In the genomic region with DNA sequence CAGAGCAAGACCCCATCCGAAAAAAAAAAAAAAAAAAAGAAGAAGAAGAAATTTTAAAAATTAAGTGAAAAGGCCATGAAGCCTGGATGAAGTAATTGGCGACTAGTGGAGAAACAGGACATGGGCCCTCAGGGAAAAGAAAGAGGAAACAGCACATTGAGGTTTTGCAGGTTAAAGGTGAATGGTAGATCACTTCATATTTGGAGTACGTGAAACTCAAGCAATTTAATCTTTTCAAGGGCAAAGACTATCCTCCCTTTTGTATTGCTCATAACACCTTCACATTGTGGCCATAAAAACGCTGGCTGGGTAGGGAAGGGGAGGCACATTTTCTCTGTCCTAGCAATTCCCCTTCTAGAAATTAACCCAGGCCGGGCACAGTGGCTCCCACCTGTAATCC, we compare ENCODE assay signal across 2 cellular contexts.
A peak's percentile ranks its signal among the peaks of the same experiment; 100 is the strongest.
TF ChIP-seq lines count a peak whose summit lies in the region.

No MANE protein-coding gene starts in this region.

TF ChIP-seq in GM12891, 5 proteins besides CTCF, POLR2A, EP300 and RAD21:
- TF ChIP-seq SPI1 (IDR thresholded peaks at IDR 0.05; ENCODE audit: low read depth, low read length): peak; percentile 9; the same call in 1 of the 2 replicates
- TF ChIP-seq POLR2AphosphoS5 (IDR thresholded peaks at IDR 0.05; ENCODE audit: low read depth, low read length): no peak
TF ChIP-seq in GM12891: peak in this region for 1.

TF ChIP-seq in HepG2, 621 proteins besides CTCF, POLR2A, EP300 and RAD21:
- TF ChIP-seq ZSCAN12 (CRISPR knock-in tag; IDR thresholded peaks at IDR 0.05) (no peak), MAFK (conservative IDR thresholded peaks at IDR 0.05 in 1 of 2, IDR thresholded peaks at IDR 0.05 in 1 of 2; ENCODE audit: low read length in 2 of 2) (no peak), ZNF546 (CRISPR knock-in tag; conservative IDR thresholded peaks at IDR 0.05) (no peak), MIER3 (CRISPR knock-in tag; IDR thresholded peaks at IDR 0.05; ENCODE audit: borderline replicate concordance) (no peak), RCOR2 (CRISPR knock-in tag; IDR thresholded peaks at IDR 0.05) (no peak), ARHGAP35 (CRISPR knock-in tag; IDR thresholded peaks at IDR 0.05; ENCODE audit: borderline replicate concordance) (no peak), HNF4A (CRISPR knock-in tag; IDR thresholded peaks at IDR 0.05) (no peak)
- TF ChIP-seq, protein P1, sequence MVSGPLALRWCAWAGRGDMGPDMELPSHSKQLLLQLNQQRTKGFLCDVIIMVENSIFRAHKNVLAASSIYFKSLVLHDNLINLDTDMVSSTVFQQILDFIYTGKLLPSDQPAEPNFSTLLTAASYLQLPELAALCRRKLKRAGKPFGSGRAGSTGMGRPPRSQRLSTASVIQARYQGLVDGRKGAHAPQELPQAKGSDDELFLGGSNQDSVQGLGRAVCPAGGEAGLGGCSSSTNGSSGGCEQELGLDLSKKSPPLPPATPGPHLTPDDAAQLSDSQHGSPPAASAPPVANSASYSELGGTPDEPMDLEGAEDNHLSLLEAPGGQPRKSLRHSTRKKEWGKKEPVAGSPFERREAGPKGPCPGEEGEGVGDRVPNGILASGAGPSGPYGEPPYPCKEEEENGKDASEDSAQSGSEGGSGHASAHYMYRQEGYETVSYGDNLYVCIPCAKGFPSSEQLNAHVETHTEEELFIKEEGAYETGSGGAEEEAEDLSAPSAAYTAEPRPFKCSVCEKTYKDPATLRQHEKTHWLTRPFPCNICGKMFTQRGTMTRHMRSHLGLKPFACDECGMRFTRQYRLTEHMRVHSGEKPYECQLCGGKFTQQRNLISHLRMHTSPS (CRISPR knock-in tag; IDR thresholded peaks at IDR 0.05; ENCODE audit: low read depth): no peak
- TF ChIP-seq, protein P2, sequence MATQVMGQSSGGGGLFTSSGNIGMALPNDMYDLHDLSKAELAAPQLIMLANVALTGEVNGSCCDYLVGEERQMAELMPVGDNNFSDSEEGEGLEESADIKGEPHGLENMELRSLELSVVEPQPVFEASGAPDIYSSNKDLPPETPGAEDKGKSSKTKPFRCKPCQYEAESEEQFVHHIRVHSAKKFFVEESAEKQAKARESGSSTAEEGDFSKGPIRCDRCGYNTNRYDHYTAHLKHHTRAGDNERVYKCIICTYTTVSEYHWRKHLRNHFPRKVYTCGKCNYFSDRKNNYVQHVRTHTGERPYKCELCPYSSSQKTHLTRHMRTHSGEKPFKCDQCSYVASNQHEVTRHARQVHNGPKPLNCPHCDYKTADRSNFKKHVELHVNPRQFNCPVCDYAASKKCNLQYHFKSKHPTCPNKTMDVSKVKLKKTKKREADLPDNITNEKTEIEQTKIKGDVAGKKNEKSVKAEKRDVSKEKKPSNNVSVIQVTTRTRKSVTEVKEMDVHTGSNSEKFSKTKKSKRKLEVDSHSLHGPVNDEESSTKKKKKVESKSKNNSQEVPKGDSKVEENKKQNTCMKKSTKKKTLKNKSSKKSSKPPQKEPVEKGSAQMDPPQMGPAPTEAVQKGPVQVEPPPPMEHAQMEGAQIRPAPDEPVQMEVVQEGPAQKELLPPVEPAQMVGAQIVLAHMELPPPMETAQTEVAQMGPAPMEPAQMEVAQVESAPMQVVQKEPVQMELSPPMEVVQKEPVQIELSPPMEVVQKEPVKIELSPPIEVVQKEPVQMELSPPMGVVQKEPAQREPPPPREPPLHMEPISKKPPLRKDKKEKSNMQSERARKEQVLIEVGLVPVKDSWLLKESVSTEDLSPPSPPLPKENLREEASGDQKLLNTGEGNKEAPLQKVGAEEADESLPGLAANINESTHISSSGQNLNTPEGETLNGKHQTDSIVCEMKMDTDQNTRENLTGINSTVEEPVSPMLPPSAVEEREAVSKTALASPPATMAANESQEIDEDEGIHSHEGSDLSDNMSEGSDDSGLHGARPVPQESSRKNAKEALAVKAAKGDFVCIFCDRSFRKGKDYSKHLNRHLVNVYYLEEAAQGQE (IDR thresholded peaks at IDR 0.05; ENCODE audit: borderline replicate concordance in 1 of 2, low read depth in 1 of 2, low read length in 2 of 2): no peak
- TF ChIP-seq, protein P3, sequence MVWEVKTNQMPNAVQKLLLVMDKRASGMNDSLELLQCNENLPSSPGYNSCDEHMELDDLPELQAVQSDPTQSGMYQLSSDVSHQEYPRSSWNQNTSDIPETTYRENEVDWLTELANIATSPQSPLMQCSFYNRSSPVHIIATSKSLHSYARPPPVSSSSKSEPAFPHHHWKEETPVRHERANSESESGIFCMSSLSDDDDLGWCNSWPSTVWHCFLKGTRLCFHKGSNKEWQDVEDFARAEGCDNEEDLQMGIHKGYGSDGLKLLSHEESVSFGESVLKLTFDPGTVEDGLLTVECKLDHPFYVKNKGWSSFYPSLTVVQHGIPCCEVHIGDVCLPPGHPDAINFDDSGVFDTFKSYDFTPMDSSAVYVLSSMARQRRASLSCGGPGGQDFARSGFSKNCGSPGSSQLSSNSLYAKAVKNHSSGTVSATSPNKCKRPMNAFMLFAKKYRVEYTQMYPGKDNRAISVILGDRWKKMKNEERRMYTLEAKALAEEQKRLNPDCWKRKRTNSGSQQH (CRISPR knock-in tag; IDR thresholded peaks at IDR 0.05; ENCODE audit: low read depth): no peak
